ENCODE assay signal across 13 cellular contexts in genomic region chr3:146308682-146309081, GRCh38. TPM values are rescaled to one million over a fixed set of nuclear protein-coding genes. Genes with fewer than 3 reads are reported as not detected.
DNase-seq lines count a peak whose midpoint lies in the region; ATAC-seq, FAIRE-seq and TF ChIP-seq lines count a peak whose summit lies in the region.
"Had no signal": no experiment of that assay in that cellular context is flagged by ENCODE, and none has a peak within 500 bp of the region (broad histone marks: within the 10 kb centered on the region; RNA-seq: fewer than 3 reads in every experiment).

No MANE protein-coding gene starts in this region.

- POLR2A ChIA-PET in A549 (lab: Yijun Ruan, JAX) (no interaction called here), IMR-90 (lab: Charles Lee; ENCODE audit: unreplicated experiment) (no interaction called here), endothelial cell of umbilical vein (lab: Charles Lee) (interaction anchor here (0.8 to 2.0 kb wide), 6 partner anchors 18 to 148 kb away, joined by 3 to 10 read pairs (median 6); partner anchors contain the start of gene PLOD2)

- peak in 1 of 2 experiments; percentile 13 for DNase-seq in A549 (ENCODE audit: low read depth in 1 of 2, low spot score in 1 of 2)
- peak; percentile 85 for DNase-seq in IMR-90
- peak; percentile 99 for DNase-seq in endothelial cell of umbilical vein (ENCODE audit: low read depth, low spot score)
- DNase-seq in mesendoderm, result peak; percentile 18
- no peak for DNase-seq in NCI-H2107 treated with DMSO at 0.1 percent for 48 hours (lab: John Stamatoyannopoulos, UW; ENCODE audit: unreplicated experiment)
- DNase-seq in activated naive CD4-positive, alpha-beta T cell treated with anti-CD3 and anti-CD28 coated beads, Interleukin-2, amount 50 U/mL, for 16 hours, result no peak
- DNase-seq in DMS53 treated with DMSO at 0.1 percent for 48 hours (lab: John Stamatoyannopoulos, UW; ENCODE audit: unreplicated experiment), result no peak
- DNase-seq: BE2C, KBM-7, NCI-H524, retina, T-helper 1 cell had no signal

- TF ChIP-seq CTCF in A549 (IDR thresholded peaks at IDR 0.05) (no peak), IMR-90 (conservative IDR thresholded peaks at IDR 0.05; ENCODE audit: low read depth, low read length) (no peak), endothelial cell of umbilical vein (IDR thresholded peaks at IDR 0.05; ENCODE audit: extremely low read depth in 1 of 2, insufficient read depth in 1 of 2, low read depth in 1 of 2, low read length in 2 of 2) (no peak)

- TF ChIP-seq POLR2A in A549 (IDR thresholded peaks at IDR 0.05; ENCODE audit: low read length) (no peak), IMR-90 (IDR thresholded peaks at IDR 0.05; ENCODE audit: low read depth, low read length) (no peak), endothelial cell of umbilical vein (IDR thresholded peaks at IDR 0.05; ENCODE audit: low read depth, low read length) (peak; percentile 92)

- H3K4ac ChIP-seq in IMR-90 (ENCODE audit: low read depth, low read length), result peak overlapping the region; percentile 19; the same call in 1 of the 2 replicates
- H3K4ac ChIP-seq in mesendoderm (ENCODE audit: low read depth, low read length), result no peak overlapping the region

- no peak overlapping the region; the same call in 1 of the 2 replicates for H4K91ac ChIP-seq in IMR-90 (ENCODE audit: insufficient read depth, low read depth, low read length)

- H3K9me1 ChIP-seq in IMR-90 (ENCODE audit: insufficient read depth, low read length) (no peaks in the 10 kb centered on the region), endothelial cell of umbilical vein (replicated peaks; ENCODE audit: control insufficient read depth, extremely low read depth, insufficient read depth, low read length) (no peaks in the 10 kb centered on the region)

- H3K18ac ChIP-seq in IMR-90 (ENCODE audit: low read depth, low read length) (peak overlapping the region; percentile 49; the same call in 1 of the 2 replicates), mesendoderm (ENCODE audit: low read length) (no peak overlapping the region)

- H3K4me2 ChIP-seq in A549 (peak overlapping the region; percentile 35), IMR-90 (ENCODE audit: low read depth, low read length) (peak overlapping the region; percentile 67; the same call in 1 of the 2 replicates), endothelial cell of umbilical vein (ENCODE audit: insufficient read depth, low read length) (peak overlapping the region; percentile 83), mesendoderm (ENCODE audit: low read length) (no peak overlapping the region)

- H3K4me1 ChIP-seq in A549, result peaks cover 17% of the 10 kb centered on the region
- peaks cover 6% of the 10 kb centered on the region; the same call in 1 of the 2 replicates for H3K4me1 ChIP-seq in IMR-90 (ENCODE audit: control insufficient read depth, insufficient read depth, low read length)
- peaks cover 42% of the 10 kb centered on the region for H3K4me1 ChIP-seq in endothelial cell of umbilical vein (ENCODE audit: control insufficient read depth, extremely low read depth, insufficient read depth, low read length)
- no peaks in the 10 kb centered on the region for H3K4me1 ChIP-seq in mesendoderm (ENCODE audit: control insufficient read depth, low read depth, low read length)
- H3K4me1 ChIP-seq: BE2C had no signal

- TF ChIP-seq EP300 in A549 (IDR thresholded peaks at IDR 0.05), result no peak

- H3K36me3 ChIP-seq in IMR-90 (ENCODE audit: control insufficient read depth, insufficient read depth, low read length) (no peaks in the 10 kb centered on the region), endothelial cell of umbilical vein (ENCODE audit: control insufficient read depth in 2 of 2, extremely low read depth in 1 of 2, insufficient read depth in 2 of 2, low read length in 2 of 2) (no peaks in the 10 kb centered on the region), mesendoderm (ENCODE audit: control insufficient read depth, insufficient read depth, low read length) (no peaks in the 10 kb centered on the region)
- H3K36me3 ChIP-seq: BE2C had no signal

- no peak overlapping the region for H3K56ac ChIP-seq in IMR-90 (ENCODE audit: extremely low read depth, insufficient read depth, low read length)
- no peak overlapping the region for H3K56ac ChIP-seq in mesendoderm (ENCODE audit: low read length)

- CTCF ChIA-PET in A549 (lab: Yijun Ruan, JAX) (no interaction called here), IMR-90 (lab: Yijun Ruan, JAX) (no interaction called here), endothelial cell of umbilical vein (lab: Charles Lee) (interaction anchor here (0.8 to 2.8 kb wide), 11 partner anchors 11 to 236 kb away, joined by 3 to 33 read pairs (median 5); partner anchors contain the start of gene PLSCR1)

- peaks cover 6% of the 10 kb centered on the region; the same call in 1 of the 3 replicates for H3K9me3 ChIP-seq in A549
- no peaks in the 10 kb centered on the region for H3K9me3 ChIP-seq in IMR-90 (ENCODE audit: control insufficient read depth, insufficient read depth, low read length)
- peaks cover 2% of the 10 kb centered on the region for H3K9me3 ChIP-seq in endothelial cell of umbilical vein (replicated peaks; ENCODE audit: control insufficient read depth, insufficient read depth, low read length)
- H3K9me3 ChIP-seq: BE2C had no signal

- no peak for TF ChIP-seq RAD21 in A549 (conservative IDR thresholded peaks at IDR 0.05 in 1 of 2, IDR thresholded peaks at IDR 0.05 in 1 of 2)
- no peak for TF ChIP-seq RAD21 in IMR-90 (IDR thresholded peaks at IDR 0.05; ENCODE audit: low read length)

- peak overlapping the region; percentile 29 to 33; a peak in 5 of 6 replicates for H3K27ac ChIP-seq in A549
- H3K27ac ChIP-seq in IMR-90 (ENCODE audit: insufficient read depth, low read length), result peak overlapping the region; percentile 9; the same call in 1 of the 2 replicates
- H3K27ac ChIP-seq in endothelial cell of umbilical vein (ENCODE audit: insufficient read depth, low read depth, low read length), result peak overlapping the region; percentile 95
- H3K27ac ChIP-seq in mesendoderm (ENCODE audit: low read depth, low read length), result no peak overlapping the region

- dilution Hi-C loops in IMR-90 (cut with HindIII; ENCODE audit: low sequenced_read_pairs, unreplicated experiment), result no loop called here
- dilution Hi-C loops in endothelial cell of umbilical vein (cut with MboI; ENCODE audit: extremely low pct_ligation_motif_present, low sequenced_read_pairs), result no loop called here

- H3K79me2 ChIP-seq in endothelial cell of umbilical vein (ENCODE audit: control insufficient read depth, insufficient read depth, low read length) (no peaks in the 10 kb centered on the region), mesendoderm (ENCODE audit: control insufficient read depth, insufficient read depth, low read length) (no peaks in the 10 kb centered on the region)

- WGBS in A549 (ENCODE audit: missing lambda C conversion rate), result 77% methylated on average over 3 of the region's 3 CpGs
- no CpG with 5 or more reads among the region's 3 CpGs for WGBS in IMR-90 (ENCODE audit: extremely low coverage in 2 of 2, insufficient read length in 1 of 2), 2 experiments
- WGBS in mesendoderm (ENCODE audit: extremely low coverage, insufficient coverage, low lambda C conversion rate), result no CpG with 5 or more reads among the region's 3 CpGs

- H2BK120ac ChIP-seq in IMR-90 (ENCODE audit: low read depth, low read length), result peak overlapping the region; percentile 45; the same call in 1 of the 2 replicates
- no peak overlapping the region for H2BK120ac ChIP-seq in mesendoderm (ENCODE audit: low read depth, low read length)

- H3K9ac ChIP-seq in IMR-90 (ENCODE audit: low read depth, low read length) (no peak overlapping the region), endothelial cell of umbilical vein (replicated peaks; ENCODE audit: extremely low read depth, insufficient read depth, low read length) (peak overlapping the region; percentile 73), mesendoderm (ENCODE audit: low read length) (no peak overlapping the region)

- intact Hi-C loops in IMR-90 (cut with micrococcal nuclease) (no loop called here), endothelial cell of umbilical vein (cut with micrococcal nuclease) (loop anchor here (1.0 to 2.0 kb wide), 9 partner anchors 19 to 236 kb away; partner anchors contain the start of genes PLSCR1 and PLSCR4)

- H2AFZ ChIP-seq in IMR-90 (replicated peaks; ENCODE audit: low read length, poor library complexity), result no peak overlapping the region
- no peak overlapping the region for H2AFZ ChIP-seq in endothelial cell of umbilical vein (ENCODE audit: low read depth, low read length)

- no peaks in the 10 kb centered on the region for H3K27me3 ChIP-seq in IMR-90 (ENCODE audit: control insufficient read depth, insufficient read depth, low read length)
- no peaks in the 10 kb centered on the region for H3K27me3 ChIP-seq in endothelial cell of umbilical vein (ENCODE audit: control insufficient read depth in 2 of 2, insufficient read depth in 2 of 2, low read length in 2 of 2)
- no peaks in the 10 kb centered on the region for H3K27me3 ChIP-seq in mesendoderm (ENCODE audit: insufficient read depth, low read length, poor library complexity)
- H3K27me3 ChIP-seq: BE2C had no signal

- H2BK20ac ChIP-seq in IMR-90 (ENCODE audit: low read depth, low read length), result peak overlapping the region; percentile 70

- ATAC-seq in A549 (peak in 1 of 2 experiments; percentile 27; a peak in 1 of 6 replicates), IMR-90 (ENCODE audit: low read depth) (peak; percentile 80), HG03280 (IDR thresholded peaks at IDR 0.05; ENCODE audit: unreplicated experiment) (no peak)

- H2AK5ac ChIP-seq in IMR-90 (ENCODE audit: low read depth, low read length), result no peak overlapping the region
- H2AK5ac ChIP-seq in mesendoderm (ENCODE audit: low read length), result no peak overlapping the region

- H2BK5ac ChIP-seq in IMR-90 (ENCODE audit: low read depth, low read length, poor library complexity, severe bottlenecking) (peak overlapping the region; percentile 63), mesendoderm (ENCODE audit: low read length) (no peak overlapping the region)

- BruUV-seq in IMR-90 (replicated peaks; lab: Mats Ljungman, UMichigan) (no TSS peak), endothelial cell of umbilical vein (replicated peaks; lab: Mats Ljungman, UMichigan) (no TSS peak)

- H3K14ac ChIP-seq in IMR-90 (replicated peaks; ENCODE audit: low read depth, low read length), result no peak overlapping the region

- H4K20me1 ChIP-seq in IMR-90 (ENCODE audit: insufficient read depth, low read length), result no peaks in the 10 kb centered on the region
- no peaks in the 10 kb centered on the region for H4K20me1 ChIP-seq in endothelial cell of umbilical vein (replicated peaks; ENCODE audit: control insufficient read depth, extremely low read depth, insufficient read depth, low read length)

- FAIRE-seq in A549 (lab: Jason Lieb, UNC) (no peak), endothelial cell of umbilical vein (lab: Jason Lieb, UNC) (peak; percentile 94)

- in situ Hi-C loops in IMR-90 (cut with MboI; ENCODE audit: low sequenced_read_pairs), result no loop called here

- H4K8ac ChIP-seq in IMR-90 (ENCODE audit: low read depth in 2 of 2, low read length in 2 of 2) (peak overlapping the region in 1 of 2 experiments; percentile 51; a peak in 1 of 4 replicates), mesendoderm (ENCODE audit: low read depth, low read length) (no peak overlapping the region)

- H3K23ac ChIP-seq in IMR-90 (ENCODE audit: low read depth, low read length), result no peak overlapping the region
- no peak overlapping the region for H3K23ac ChIP-seq in mesendoderm (ENCODE audit: low read length)

- H2BK15ac ChIP-seq in IMR-90 (ENCODE audit: low read depth, low read length) (no peak overlapping the region), mesendoderm (replicated peaks; ENCODE audit: low read depth) (no peak overlapping the region)

- H3K79me1 ChIP-seq in IMR-90 (ENCODE audit: low read depth in 1 of 2, low read length in 2 of 2) (no peaks in the 10 kb centered on the region), mesendoderm (ENCODE audit: low read length) (no peaks in the 10 kb centered on the region)

- no peak overlapping the region for H3K4me3 ChIP-seq in A549
- no peak overlapping the region for H3K4me3 ChIP-seq in IMR-90 (ENCODE audit: insufficient read depth, low read depth, low read length)
- peak overlapping the region in 1 of 3 experiments; percentile 13 for H3K4me3 ChIP-seq in endothelial cell of umbilical vein (replicated peaks in 1 of 3; ENCODE audit: insufficient read depth in 1 of 3, low read depth in 1 of 3, low read length in 3 of 3)
- H3K4me3 ChIP-seq in mesendoderm (ENCODE audit: low read length), result no peak overlapping the region

- no peak overlapping the region for H2AK9ac ChIP-seq in IMR-90 (replicated peaks; ENCODE audit: low read depth, low read length, poor library complexity)

- H4K5ac ChIP-seq in IMR-90 (ENCODE audit: low read depth, low read length), result no peak overlapping the region
- no peak overlapping the region for H4K5ac ChIP-seq in mesendoderm (ENCODE audit: low read length)

RNA-seq across cellular contexts. Expression of gene PLSCR4, which starts 57.8 kb away (rescaled TPM):
- polyA plus RNA-seq in A549 (2011; rRNA removed) (17.2 and 20.5 TPM in 2 replicates), A549 (2017; fragmentation: RNase III; extraction: RNeasy Plus Mini Kit Qiagen cat#74134 plus additional on column Dnase treatment) (5.8 to 10.1 TPM (median 8.3 TPM) in 3 replicates), IMR-90 (2012; rRNA removed) (3.9 and 4.4 TPM in 2 replicates), endothelial cell of umbilical vein (91.7 and 105 TPM in 2 replicates)
- polyA plus RNA-seq in A549 (2012; cell fraction: cytosol; rRNA removed), result 2.9 and 4.6 TPM in 2 replicates
- polyA plus RNA-seq in A549 (2012; cell fraction: nucleus; rRNA removed), result 3.6 and 4.1 TPM in 2 replicates
- polyA minus RNA-seq in A549 (2011; rRNA and poly(A)+ RNA removed), result 10.2 and 15.9 TPM in 2 replicates
- total RNA-seq in IMR-90 (2012; rRNA removed) (2.8 and 3.8 TPM in 2 replicates), endothelial cell of umbilical vein (81.5 and 91.8 TPM in 2 replicates)
- polyA plus RNA-seq in IMR-90 (2012; cell fraction: cytosol; rRNA removed), result 1.9 and 4.5 TPM in 2 replicates
- polyA plus RNA-seq in IMR-90 (2012; cell fraction: nucleus; rRNA removed; ENCODE audit: low replicate concordance), result 3.1 and 11.8 TPM in 2 replicates
- polyA plus RNA-seq in endothelial cell of umbilical vein (2011; cell fraction: cytosol; rRNA removed), result 55.7 and 69.9 TPM in 2 replicates
- 149 and 153 TPM in 2 replicates for polyA plus RNA-seq in endothelial cell of umbilical vein (2011; cell fraction: nucleus; rRNA removed)
- 56.7 and 72.9 TPM in 2 replicates for polyA plus RNA-seq in endothelial cell of umbilical vein (2012)
- 157 and 172 TPM in 2 replicates for polyA minus RNA-seq in endothelial cell of umbilical vein
- polyA minus RNA-seq in endothelial cell of umbilical vein (2011; cell fraction: cytosol; rRNA and poly(A)+ RNA removed), result 3.5 TPM
- 282 and 350 TPM in 2 replicates for polyA minus RNA-seq in endothelial cell of umbilical vein (2011; cell fraction: nucleus; rRNA and poly(A)+ RNA removed)
- polyA plus RNA-seq in mesendoderm (2013, experiment 1 of 2), result 4.7 TPM
- 3.9 TPM for polyA plus RNA-seq in mesendoderm (2013, experiment 2 of 2)

Comparison
In these comparisons a context has a peak if more than half of its experiments do, and no peak if none do; other contexts are left out.
1. DNase-seq: peak in IMR-90 (single experiment), endothelial cell of umbilical vein (single experiment) and mesendoderm (single experiment); none in NCI-H2107 treated with DMSO at 0.1 percent for 48 hours (single experiment), activated naive CD4-positive, alpha-beta T cell treated with anti-CD3 and anti-CD28 coated beads, Interleukin-2, amount 50 U/mL, for 16 hours (single experiment) and DMS53 treated with DMSO at 0.1 percent for 48 hours (single experiment).